ENCODE assay signal across 19 cellular contexts in the genomic region with DNA sequence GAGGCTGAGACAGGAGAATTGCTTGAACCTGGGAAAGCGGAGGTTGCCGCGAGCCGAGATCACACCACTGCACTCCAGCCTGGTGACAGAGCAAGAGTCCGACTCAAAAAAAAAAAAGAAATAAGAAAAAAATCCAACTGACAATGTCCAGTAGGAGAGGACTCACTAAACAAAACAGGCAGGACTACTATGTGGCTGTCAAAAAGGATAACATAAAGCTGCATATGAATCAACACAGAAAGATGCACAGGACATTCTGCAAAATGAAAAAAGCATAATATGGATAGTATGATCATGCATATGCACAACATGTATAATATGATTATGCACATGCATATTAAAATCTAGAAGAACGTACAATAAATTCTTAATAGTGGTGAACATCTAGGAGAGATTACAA.
"Had no signal": no experiment of that assay in that cellular context is flagged by ENCODE, and none has a peak within 500 bp of the region (broad histone marks: within the 10 kb centered on the region; RNA-seq: fewer than 3 reads in every experiment).

No MANE protein-coding gene starts in this region.

- H3K27me3 ChIP-seq: dorsolateral prefrontal cortex, esophagus muscularis mucosa, foreskin keratinocyte, gastroesophageal sphincter, heart left ventricle, hepatocyte, left lung had no signal

- H3K9me3 Mint-ChIP-seq: mesothelial cell of epicardium, naive B cell had no signal

- ATAC-seq: foreskin keratinocyte, gastroesophageal sphincter, heart left ventricle, left cardiac atrium, left lung, left ventricle myocardium superior, lower lobe of right lung, mucosa of descending colon had no signal

- H3K4me1 Mint-ChIP-seq: mesothelial cell of epicardium had no signal

- H3K9me3 ChIP-seq: esophagus muscularis mucosa, gastroesophageal sphincter, heart left ventricle, left lung, lower lobe of right lung, mucosa of descending colon had no signal

- H3K4me3 Mint-ChIP-seq: mesothelial cell of epicardium, naive B cell had no signal

- H3K27me3 Mint-ChIP-seq: naive B cell had no signal

- H3K27ac Mint-ChIP-seq: mesothelial cell of epicardium had no signal

- DNase-seq: dermis blood vessel endothelial cell; dorsolateral prefrontal cortex; effector CD4-positive, alpha-beta T cell; effector memory CD4-positive, alpha-beta T cell; foreskin keratinocyte; heart left ventricle; hypothalamus; left cardiac atrium; left lung; left ventricle myocardium superior; lower lobe of right lung; mesenchymal stem cell; mucosa of descending colon; naive B cell had no signal

- H3K27ac ChIP-seq: coronary artery, dorsolateral prefrontal cortex, esophagus muscularis mucosa, foreskin keratinocyte, gastroesophageal sphincter, heart left ventricle, hepatocyte, left lung, lower lobe of right lung had no signal
